ENCODE assay signal across 16 cellular contexts in genomic region chr2:86499326-86499725, GRCh38.
"Had no signal": no experiment of that assay in that cellular context is flagged by ENCODE, and none has a peak within 500 bp of the region (broad histone marks: within the 10 kb centered on the region; RNA-seq: fewer than 3 reads in every experiment).

No MANE protein-coding gene starts in this region.

- H3K27me3 ChIP-seq: dorsolateral prefrontal cortex, esophagus squamous epithelium, right atrium auricular region, tibial nerve had no signal

- H3K4me3 ChIP-seq: dorsolateral prefrontal cortex, esophagus squamous epithelium, right atrium auricular region, tibial nerve had no signal

- H3K27ac ChIP-seq: dorsolateral prefrontal cortex, right atrium auricular region, tibial nerve had no signal

- H3K9me3 ChIP-seq: right atrium auricular region had no signal

- ATAC-seq: activated T-cell treated with anti-CD3 and anti-CD28 coated beads, Interleukin-2, amount 50 U/mL, for 72 hours had no signal

- H3K4me3 Mint-ChIP-seq: activated CD4-positive, alpha-beta memory T cell treated with anti-CD3 and anti-CD28 coated beads for 36 hours; activated T-cell treated with anti-CD3 and anti-CD28 coated beads, Interleukin-2, amount 50 U/mL, for 72 hours; endodermal cell; nephron progenitor cell had no signal

- H3K27ac Mint-ChIP-seq: activated CD4-positive, alpha-beta memory T cell treated with anti-CD3 and anti-CD28 coated beads for 36 hours; endodermal cell; nephron progenitor cell had no signal

- H3K4me1 Mint-ChIP-seq: endodermal cell, nephron progenitor cell had no signal

- H3K27me3 Mint-ChIP-seq: activated CD4-positive, alpha-beta memory T cell treated with anti-CD3 and anti-CD28 coated beads for 36 hours had no signal

- H3K4me1 ChIP-seq: right atrium auricular region, tibial nerve had no signal

- DNase-seq: activated CD4-positive, alpha-beta memory T cell treated with anti-CD3 and anti-CD28 coated beads for 36 hours; activated CD4-positive, CD25-positive, alpha-beta regulatory T cell treated with anti-CD3 and anti-CD28 coated beads, Interleukin-2, amount 50 U/mL, for 72 hours; activated gamma-delta T cell treated with Interleukin-2 at 50 U/mL for 16 hours; activated T-cell treated with anti-CD3 and anti-CD28 coated beads, Interleukin-2, amount 50 U/mL, for 72 hours; dorsolateral prefrontal cortex; endodermal cell; esophagus squamous epithelium; nephron progenitor cell; occipital lobe; stimulated activated CD4-positive, alpha-beta T cell treated with anti-CD3 and anti-CD28 coated beads, Interleukin-15, amount 100 ng/mL, for 24 hours; stimulated activated CD4-positive, alpha-beta T cell treated with anti-CD3 and anti-CD28 coated beads, Interleukin-4, amount 100 ng/mL, for 1 hour; stimulated activated naive CD4-positive, alpha-beta T cell; T-helper 1 cell; T1000 had no signal
